Comparison of ENCODE assay signal across 30 cellular contexts in genomic region chr3:70703305-70704102, GRCh38.
DNase-seq lines count a peak whose midpoint lies in the region; ATAC-seq and TF ChIP-seq lines count a peak whose summit lies in the region.
"Had no signal": no experiment of that assay in that cellular context is flagged by ENCODE, and none has a peak within 500 bp of the region (broad histone marks: within the 10 kb centered on the region; RNA-seq: fewer than 3 reads in every experiment).

No MANE protein-coding gene starts in this region.

- H3K79me2 ChIP-seq in H9 (ENCODE audit: insufficient read depth, low read length) = no peaks in the 10 kb centered on the region
- H3K79me2 ChIP-seq: parathyroid adenoma had no signal

- no CpG with 5 or more reads among the region's 16 CpGs for WGBS in H9 (ENCODE audit: extremely low coverage, insufficient read length, low lambda C conversion rate)

- no peak overlapping the region for H4K91ac ChIP-seq in H9 (ENCODE audit: insufficient read length, low read depth, low read length)

- no peaks in the 10 kb centered on the region for H3K36me3 ChIP-seq in CD4-positive, alpha-beta memory T cell (ENCODE audit: insufficient read depth, low read length)
- H3K36me3 ChIP-seq: heart right ventricle, Peyer's patch, SJCRH30, vagina had no signal

- H3K4me2 ChIP-seq in H9 (ENCODE audit: insufficient read depth, insufficient read length, low read length) = no peak overlapping the region

- peaks cover 21% of the 10 kb centered on the region for H3K4me1 Mint-ChIP-seq in stimulated activated naive CD8-positive, alpha-beta T cell treated with anti-CD3 and anti-CD28 coated beads, Interleukin-15, amount 100 ng/mL, for 72 hours
- H3K4me1 Mint-ChIP-seq in glutamatergic neuron (ENCODE audit: low read depth, unreplicated experiment) (no peaks in the 10 kb centered on the region), H9 (peaks cover 28% of the 10 kb centered on the region in 2 experiments)
- H3K4me1 Mint-ChIP-seq in CD4-positive, alpha-beta memory T cell = peaks cover 0 to 4% (median 2%) of the 10 kb centered on the region in 4 donors
- H3K4me1 Mint-ChIP-seq: memory B cell, neural crest cell had no signal

- no peak overlapping the region for H3T11ph ChIP-seq in H9 (ENCODE audit: low read length)

- peak overlapping the region in 1 of 2 donors; percentile 61 for H3K27ac Mint-ChIP-seq in stimulated activated naive CD8-positive, alpha-beta T cell treated with anti-CD3 and anti-CD28 coated beads, Interleukin-15, amount 100 ng/mL, for 72 hours
- H3K27ac Mint-ChIP-seq in glutamatergic neuron (ENCODE audit: unreplicated experiment) (peak overlapping the region; percentile 49), H9 (peak overlapping the region in 1 of 3 experiments; percentile 71; a peak in 1 of 7 replicates)
- H3K27ac Mint-ChIP-seq in CD4-positive, alpha-beta memory T cell = no peak overlapping the region
- H3K27ac Mint-ChIP-seq: activated CD8-positive, alpha-beta T cell treated with anti-CD3 and anti-CD28 coated beads for 36 hours; HFFc6; memory B cell had no signal

- no peaks in the 10 kb centered on the region for H3K27me3 ChIP-seq in H9 (ENCODE audit: insufficient read depth, low read length)
- H3K27me3 ChIP-seq in CD4-positive, alpha-beta memory T cell (ENCODE audit: insufficient read depth, low read length) = no peaks in the 10 kb centered on the region
- H3K27me3 ChIP-seq: heart right ventricle, Peyer's patch, SJCRH30, vagina had no signal

- H3K4me3 ChIP-seq in CD4-positive, alpha-beta memory T cell (ENCODE audit: low read length in 2 of 2) = no peak overlapping the region
- H3K4me3 ChIP-seq: GM12878, heart right ventricle, Peyer's patch, SJCRH30, vagina had no signal

- peaks cover 0 to 5% of the 10 kb centered on the region in 2 donors for H3K9me3 Mint-ChIP-seq in stimulated activated naive CD8-positive, alpha-beta T cell treated with anti-CD3 and anti-CD28 coated beads, Interleukin-15, amount 100 ng/mL, for 72 hours
- H3K9me3 Mint-ChIP-seq in glutamatergic neuron (ENCODE audit: unreplicated experiment) (peaks cover 2% of the 10 kb centered on the region), H9 (no peaks in the 10 kb centered on the region)
- peaks cover 0 to 2% (median 0%) of the 10 kb centered on the region in 8 donors for H3K9me3 Mint-ChIP-seq in CD4-positive, alpha-beta memory T cell
- H3K9me3 Mint-ChIP-seq: activated CD8-positive, alpha-beta T cell treated with anti-CD3 and anti-CD28 coated beads for 36 hours; HFFc6; memory B cell; neural crest cell had no signal

- no peak overlapping the region for H2BK5ac ChIP-seq in H9 (ENCODE audit: insufficient read length, low read length)

- H4K8ac ChIP-seq in H9 (replicated peaks; ENCODE audit: insufficient read length, low read depth, low read length) = no peak overlapping the region

- H3K79me1 ChIP-seq in H9 (ENCODE audit: insufficient read depth, low read depth, low read length, poor library complexity, severe bottlenecking) = no peaks in the 10 kb centered on the region

- intact Hi-C loops in CD4-positive, alpha-beta memory T cell (cut with micrococcal nuclease) = no loop called here

- H3K27ac ChIP-seq in H9 (ENCODE audit: insufficient read length, low read depth, low read length) = no peak overlapping the region
- H3K27ac ChIP-seq in CD4-positive, alpha-beta memory T cell (ENCODE audit: low read depth, low read length) = no peak overlapping the region
- H3K27ac ChIP-seq: 22Rv1, heart right ventricle, parathyroid adenoma, Peyer's patch, SJCRH30, vagina had no signal

- H2BK15ac ChIP-seq in H9 (ENCODE audit: low read depth, low read length) = no peak overlapping the region

- no peaks in the 10 kb centered on the region for H3K23me2 ChIP-seq in H9 (ENCODE audit: insufficient read length, low read depth, low read length, poor library complexity, severe bottlenecking)

- H2BK120ac ChIP-seq in H9 (ENCODE audit: low read depth, low read length, poor library complexity, severe bottlenecking) = no peak overlapping the region

- no peaks in the 10 kb centered on the region for H3K9me3 ChIP-seq in H9 (ENCODE audit: control insufficient read depth, low read depth, low read length)
- H3K9me3 ChIP-seq in CD4-positive, alpha-beta memory T cell (ENCODE audit: control insufficient read depth in 1 of 2, low read length in 2 of 2) = no peaks in the 10 kb centered on the region
- H3K9me3 ChIP-seq: heart right ventricle, Peyer's patch, SJCRH30, vagina had no signal

- no peak overlapping the region for H3K56ac ChIP-seq in H9 (ENCODE audit: insufficient read length, low read depth, low read length)

- POLR2A ChIA-PET in CD4-positive, alpha-beta memory T cell (lab: Charles Lee; ENCODE audit: partially characterized antibody) = no interaction called here

- H3K4ac ChIP-seq in H9 (ENCODE audit: low read depth, low read length) = no peak overlapping the region

- H4K20me1 ChIP-seq in H9 (ENCODE audit: control insufficient read depth, insufficient read depth, insufficient read length) = no peaks in the 10 kb centered on the region

- DNase-seq in DMS53 (lab: John Stamatoyannopoulos, UW) (peak; percentile 0), DMS53 treated with DMSO at 0.1 percent for 48 hours (lab: John Stamatoyannopoulos, UW; ENCODE audit: unreplicated experiment) (no peak), glutamatergic neuron (no peak), H9 (no peak)
- DNase-seq in stimulated activated naive CD8-positive, alpha-beta T cell treated with anti-CD3 and anti-CD28 coated beads, Interleukin-15, amount 100 ng/mL, for 72 hours = no peak
- no peak for DNase-seq in stimulated activated naive CD8-positive, alpha-beta T cell treated with anti-CD3 and anti-CD28 coated beads, Interleukin-15, Interleukin-2, amounts not matched to agents 100 U/mL and 50 U/mL, for 24 hours
- no peak for DNase-seq in CD4-positive, alpha-beta memory T cell
- DNase-seq: activated CD4-positive, CD25-positive, alpha-beta regulatory T cell treated with anti-CD3 and anti-CD28 coated beads, Interleukin-2, amount 50 U/mL, for 72 hours; amniotic stem cell; effector CD8-positive, alpha-beta T cell; foreskin fibroblast; heart right ventricle; HFFc6; left cardiac atrium; NCI-H1092 treated with DMSO at 0.1 percent for 48 hours; NCI-H187 treated with DMSO at 0.1 percent for 48 hours; NCI-H226; NCI-H748 treated with DMSO at 0.1 percent for 48 hours; Peyer's patch; SJCRH30; substantia nigra had no signal

- no peak for TF ChIP-seq CTCF in glutamatergic neuron (IDR thresholded peaks at IDR 0.05; ENCODE audit: partially characterized antibody, unreplicated experiment)
- no peak for TF ChIP-seq CTCF in H9 (conservative IDR thresholded peaks at IDR 0.05)

- no peak overlapping the region for H2AFZ ChIP-seq in H9 (ENCODE audit: low read length)
- H2AFZ ChIP-seq: parathyroid adenoma had no signal

- H3K14ac ChIP-seq in H9 (ENCODE audit: insufficient read depth, low read length) = no peak overlapping the region

- no peak overlapping the region for H2BK12ac ChIP-seq in H9 (ENCODE audit: insufficient read length, low read depth, low read length)

- H3K4me3 Mint-ChIP-seq in stimulated activated naive CD8-positive, alpha-beta T cell treated with anti-CD3 and anti-CD28 coated beads, Interleukin-15, amount 100 ng/mL, for 72 hours = peak overlapping the region; percentile 41 to 43
- H3K4me3 Mint-ChIP-seq in glutamatergic neuron (ENCODE audit: unreplicated experiment) = no peak overlapping the region
- H3K4me3 Mint-ChIP-seq in H9 = no peak overlapping the region
- H3K4me3 Mint-ChIP-seq in CD4-positive, alpha-beta memory T cell = no peak overlapping the region
- H3K4me3 Mint-ChIP-seq: activated CD8-positive, alpha-beta T cell treated with anti-CD3 and anti-CD28 coated beads for 36 hours; HFFc6; memory B cell; neural crest cell had no signal

- CTCF ChIA-PET in CD4-positive, alpha-beta memory T cell (lab: Charles Lee; ENCODE audit: partially characterized antibody) = no interaction called here

- no peak overlapping the region for H3K23ac ChIP-seq in H9 (ENCODE audit: insufficient read length, low read depth, low read length)

- H2BK20ac ChIP-seq in H9 (ENCODE audit: low read depth, low read length, poor library complexity, severe bottlenecking) = no peak overlapping the region

- no peak overlapping the region for H4K5ac ChIP-seq in H9 (ENCODE audit: insufficient read length, low read depth, low read length)

- H3K36me3 Mint-ChIP-seq in glutamatergic neuron (ENCODE audit: unreplicated experiment) (no peaks in the 10 kb centered on the region), H9 (ENCODE audit: insufficient read depth in 1 of 3, low read depth in 3 of 3) (peaks cover 0 to 4% (median 0%) of the 10 kb centered on the region in 3 experiments; a peak in 2 of 7 replicates)
- no peaks in the 10 kb centered on the region for H3K36me3 Mint-ChIP-seq in CD4-positive, alpha-beta memory T cell
- H3K36me3 Mint-ChIP-seq: memory B cell had no signal

- H3K27me3 Mint-ChIP-seq in stimulated activated naive CD8-positive, alpha-beta T cell treated with anti-CD3 and anti-CD28 coated beads, Interleukin-15, amount 100 ng/mL, for 72 hours = peaks cover 51% of the 10 kb centered on the region
- H3K27me3 Mint-ChIP-seq in glutamatergic neuron (ENCODE audit: unreplicated experiment) (no peaks in the 10 kb centered on the region), H9 (ENCODE audit: low read depth) (no peaks in the 10 kb centered on the region)
- peaks cover 26 to 30% of the 10 kb centered on the region in 2 donors for H3K27me3 Mint-ChIP-seq in CD4-positive, alpha-beta memory T cell

- no peak overlapping the region for H3K9ac ChIP-seq in H9 (ENCODE audit: extremely low read depth, insufficient read length, low read length)
- H3K9ac ChIP-seq: parathyroid adenoma had no signal

- ATAC-seq in stimulated activated naive CD8-positive, alpha-beta T cell treated with anti-CD3 and anti-CD28 coated beads, Interleukin-15, amount 100 ng/mL, for 72 hours = no peak
- ATAC-seq in stimulated activated naive CD8-positive, alpha-beta T cell treated with anti-CD3 and anti-CD28 coated beads, Interleukin-15, Interleukin-2, amounts not matched to agents 100 U/mL and 50 U/mL, for 24 hours = no peak
- no peak for ATAC-seq in GM19452 (IDR thresholded peaks at IDR 0.05; ENCODE audit: unreplicated experiment)
- ATAC-seq: activated CD8-positive, alpha-beta T cell treated with anti-CD3 and anti-CD28 coated beads for 36 hours; GM12878; heart right ventricle; left cardiac atrium; right cardiac atrium had no signal

- H3K4me1 ChIP-seq in H9 (ENCODE audit: insufficient read depth, low read length) = peaks cover 11% of the 10 kb centered on the region; the same call in 1 of the 2 replicates
- no peaks in the 10 kb centered on the region for H3K4me1 ChIP-seq in CD4-positive, alpha-beta memory T cell (ENCODE audit: insufficient read depth, low read length)
- H3K4me1 ChIP-seq: parathyroid adenoma, Peyer's patch, SJCRH30, vagina had no signal

- no peak overlapping the region for H2AK5ac ChIP-seq in H9 (ENCODE audit: insufficient read length, low read length)

- no peak overlapping the region for H3K18ac ChIP-seq in H9 (ENCODE audit: insufficient read length, low read depth, low read length)

Comparison
In these comparisons a context has a peak if more than half of its experiments do, and no peak if none do; other contexts are left out.
1. H3K4me3 Mint-ChIP-seq: peak in stimulated activated naive CD8-positive, alpha-beta T cell treated with anti-CD3 and anti-CD28 coated beads, Interleukin-15, amount 100 ng/mL, for 72 hours (2 of 2); none in glutamatergic neuron (single experiment), H9 (0 of 2) and CD4-positive, alpha-beta memory T cell (0 of 8).